ENCODE assay signal across 18 cellular contexts in genomic region chr1:7000720-7001119, GRCh38.
"Had no signal": no experiment of that assay in that cellular context is flagged by ENCODE, and none has a peak within 500 bp of the region (broad histone marks: within the 10 kb centered on the region; RNA-seq: fewer than 3 reads in every experiment).

No MANE protein-coding gene starts in this region.

- H3K9me3 Mint-ChIP-seq: immature natural killer cell; naive thymus-derived CD8-positive, alpha-beta T cell; nephron progenitor cell had no signal

- H3K27ac Mint-ChIP-seq: naive thymus-derived CD8-positive, alpha-beta T cell; nephron progenitor cell had no signal

- ATAC-seq: left colon; left ventricle myocardium superior; naive thymus-derived CD8-positive, alpha-beta T cell; sciatic nerve had no signal

- H3K4me3 Mint-ChIP-seq: immature natural killer cell; naive thymus-derived CD8-positive, alpha-beta T cell; nephron progenitor cell had no signal

- H3K36me3 Mint-ChIP-seq: immature natural killer cell; naive thymus-derived CD8-positive, alpha-beta T cell had no signal

- DNase-seq: effector CD4-positive, alpha-beta T cell; hypothalamus; immature natural killer cell; islet precursor cell; kidney glomerular epithelial cell; left colon; left ventricle myocardium superior; lower lobe of right lung; naive thymus-derived CD8-positive, alpha-beta T cell; nephron progenitor cell; nucleus accumbens; stimulated activated CD4-positive, alpha-beta T cell treated with anti-CD3 and anti-CD28 coated beads, Interleukin-12 subunit alpha, Interleukin-12 subunit beta, amount 100 ng/mL, for 4 hours; stimulated activated CD4-positive, alpha-beta T cell treated with anti-CD3 and anti-CD28 coated beads, Interleukin-1b, Interleukin-23, amount 100 ng/mL, for 48 hours; stimulated activated CD4-positive, alpha-beta T cell treated with anti-CD3 and anti-CD28 coated beads, Interleukin-4, amount 100 ng/mL, for 1 hour; stimulated activated CD8-positive, alpha-beta memory T cell treated with anti-CD3 and anti-CD28 coated beads, Interleukin-4, amount 100 ng/mL, for 48 hours; stimulated activated naive CD4-positive, alpha-beta T cell treated with Interleukin-2 at 50 U/mL for 16 hours; transverse colon had no signal

- H3K4me1 Mint-ChIP-seq: immature natural killer cell, nephron progenitor cell had no signal
